ENCODE assay signal across 1 cellular context in the genomic region with DNA sequence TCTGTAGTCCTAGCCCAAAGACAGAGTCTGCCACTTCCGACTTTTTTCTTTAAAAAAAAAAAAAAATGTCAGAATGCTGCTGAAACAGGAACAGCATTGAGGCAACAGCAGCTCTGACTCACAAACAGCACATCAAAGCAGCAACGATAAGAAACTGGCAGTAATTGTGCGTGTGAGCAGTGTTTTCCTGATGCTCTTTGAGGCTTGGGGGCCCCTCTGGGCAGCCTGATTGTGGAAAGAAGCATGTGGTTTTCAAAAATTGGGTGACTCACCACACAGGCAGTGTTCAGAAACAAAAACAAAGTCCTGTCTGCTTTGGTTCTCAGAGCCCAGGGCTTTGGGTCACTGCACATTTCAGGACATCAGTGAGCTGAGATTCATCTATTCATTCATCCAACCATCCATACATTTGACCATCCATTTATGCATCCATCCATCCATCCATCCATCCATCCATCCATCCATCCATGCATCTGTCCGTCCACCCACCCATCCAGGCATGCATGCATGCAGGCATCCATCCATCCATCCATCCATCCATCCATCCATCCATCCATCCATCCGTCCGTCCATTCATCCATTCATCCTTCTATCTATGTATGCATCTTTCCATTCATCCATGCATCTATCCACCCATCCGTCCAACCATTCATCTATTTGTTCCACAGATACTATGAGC.
A peak's percentile ranks its signal among the peaks of the same experiment; 100 is the strongest.
TF ChIP-seq lines count a peak whose summit lies in the region.

No MANE protein-coding gene starts in this region.

TF ChIP-seq in HEK293, 187 proteins besides CTCF, POLR2A, EP300 and RAD21 (continued from another document and continues in another):
- TF ChIP-seq ZNF501 (tag by site-specific recombination; IDR thresholded peaks at IDR 0.05), result no peak
- TF ChIP-seq ZNF530 (tag by site-specific recombination; IDR thresholded peaks at IDR 0.05; ENCODE audit: low read depth), result no peak
- no peak for TF ChIP-seq MEIS1 (CRISPR knock-in tag; IDR thresholded peaks at IDR 0.05; ENCODE audit: borderline replicate concordance)
- TF ChIP-seq ZNF433 (tag by site-specific recombination; IDR thresholded peaks at IDR 0.05; ENCODE audit: low read depth), result no peak
- no peak for TF ChIP-seq ZNF391 (tag by site-specific recombination; IDR thresholded peaks at IDR 0.05; ENCODE audit: borderline replicate concordance, low read depth)
- TF ChIP-seq, protein P1, sequence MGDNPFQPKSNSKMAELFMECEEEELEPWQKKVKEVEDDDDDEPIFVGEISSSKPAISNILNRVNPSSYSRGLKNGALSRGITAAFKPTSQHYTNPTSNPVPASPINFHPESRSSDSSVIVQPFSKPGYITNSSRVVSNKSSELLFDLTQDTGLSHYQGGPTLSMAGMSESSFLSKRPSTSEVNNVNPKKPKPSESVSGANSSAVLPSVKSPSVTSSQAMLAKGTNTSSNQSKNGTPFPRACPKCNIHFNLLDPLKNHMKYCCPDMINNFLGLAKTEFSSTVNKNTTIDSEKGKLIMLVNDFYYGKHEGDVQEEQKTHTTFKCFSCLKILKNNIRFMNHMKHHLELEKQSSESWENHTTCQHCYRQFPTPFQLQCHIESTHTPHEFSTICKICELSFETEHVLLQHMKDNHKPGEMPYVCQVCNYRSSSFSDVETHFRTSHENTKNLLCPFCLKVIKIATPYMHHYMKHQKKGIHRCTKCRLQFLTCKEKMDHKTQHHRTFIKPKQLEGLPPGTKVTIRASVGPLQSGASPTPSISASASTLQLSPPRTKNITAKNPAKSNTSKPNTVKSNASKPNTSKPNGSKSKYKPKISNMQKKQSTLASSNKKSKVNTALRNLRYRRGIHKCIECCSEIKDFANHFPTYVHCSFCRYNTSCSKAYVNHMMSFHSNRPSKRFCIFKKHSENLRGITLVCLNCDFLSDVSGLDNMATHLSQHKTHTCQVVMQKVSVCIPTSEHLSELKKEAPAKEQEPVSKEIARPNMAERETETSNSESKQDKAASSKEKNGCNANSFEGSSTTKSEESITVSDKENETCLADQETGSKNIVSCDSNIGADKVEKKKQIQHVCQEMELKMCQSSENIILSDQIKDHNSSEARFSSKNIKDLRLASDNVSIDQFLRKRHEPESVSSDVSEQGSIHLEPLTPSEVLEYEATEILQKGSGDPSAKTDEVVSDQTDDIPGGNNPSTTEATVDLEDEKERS (tag by site-specific recombination; IDR thresholded peaks at IDR 0.05), result no peak
- no peak for TF ChIP-seq ZNF121 (tag by site-specific recombination; IDR thresholded peaks at IDR 0.05)
- TF ChIP-seq ZBTB1 (tag by site-specific recombination; IDR thresholded peaks at IDR 0.05), result no peak
- peak; percentile 68; the same call in 1 of the 2 replicates for TF ChIP-seq ZNF473 (tag by site-specific recombination; IDR thresholded peaks at IDR 0.05)
- no peak for TF ChIP-seq ZNF140 (tag by site-specific recombination; IDR thresholded peaks at IDR 0.05)
- TF ChIP-seq ZNF169 (tag by site-specific recombination; IDR thresholded peaks at IDR 0.05), result no peak
- TF ChIP-seq GLI2 (tag by site-specific recombination; IDR thresholded peaks at IDR 0.05; ENCODE audit: borderline replicate concordance, low read depth), result no peak
- TF ChIP-seq, protein P2, sequence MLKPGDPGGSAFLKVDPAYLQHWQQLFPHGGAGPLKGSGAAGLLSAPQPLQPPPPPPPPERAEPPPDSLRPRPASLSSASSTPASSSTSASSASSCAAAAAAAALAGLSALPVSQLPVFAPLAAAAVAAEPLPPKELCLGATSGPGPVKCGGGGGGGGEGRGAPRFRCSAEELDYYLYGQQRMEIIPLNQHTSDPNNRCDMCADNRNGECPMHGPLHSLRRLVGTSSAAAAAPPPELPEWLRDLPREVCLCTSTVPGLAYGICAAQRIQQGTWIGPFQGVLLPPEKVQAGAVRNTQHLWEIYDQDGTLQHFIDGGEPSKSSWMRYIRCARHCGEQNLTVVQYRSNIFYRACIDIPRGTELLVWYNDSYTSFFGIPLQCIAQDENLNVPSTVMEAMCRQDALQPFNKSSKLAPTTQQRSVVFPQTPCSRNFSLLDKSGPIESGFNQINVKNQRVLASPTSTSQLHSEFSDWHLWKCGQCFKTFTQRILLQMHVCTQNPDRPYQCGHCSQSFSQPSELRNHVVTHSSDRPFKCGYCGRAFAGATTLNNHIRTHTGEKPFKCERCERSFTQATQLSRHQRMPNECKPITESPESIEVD (tag by site-specific recombination; IDR thresholded peaks at IDR 0.05), result peak; percentile 68; the same call in 1 of the 2 replicates
- no peak; the same call in 1 of the 2 replicates for TF ChIP-seq ZBTB7A (tag by site-specific recombination; IDR thresholded peaks at IDR 0.05; ENCODE audit: low read depth)
- peak; percentile 80 for TF ChIP-seq ZEB2 (tag by site-specific recombination; IDR thresholded peaks at IDR 0.05)
- no peak for TF ChIP-seq ZSCAN16 (tag by site-specific recombination; IDR thresholded peaks at IDR 0.05)
- TF ChIP-seq HOXA7 (CRISPR knock-in tag; IDR thresholded peaks at IDR 0.05; ENCODE audit: borderline replicate concordance), result no peak
- peak; percentile 67 for TF ChIP-seq ZBTB20 (tag by site-specific recombination; IDR thresholded peaks at IDR 0.05)
- no peak for TF ChIP-seq KLF16 (tag by site-specific recombination; IDR thresholded peaks at IDR 0.05)
- peak; percentile 19; the same call in 1 of the 2 replicates for TF ChIP-seq ZNF133 (tag by site-specific recombination; IDR thresholded peaks at IDR 0.05)
- TF ChIP-seq ZNF335 (tag by site-specific recombination; conservative IDR thresholded peaks at IDR 0.05), result peak; percentile 47; the same call in 1 of the 2 replicates
- TF ChIP-seq, protein P3, sequence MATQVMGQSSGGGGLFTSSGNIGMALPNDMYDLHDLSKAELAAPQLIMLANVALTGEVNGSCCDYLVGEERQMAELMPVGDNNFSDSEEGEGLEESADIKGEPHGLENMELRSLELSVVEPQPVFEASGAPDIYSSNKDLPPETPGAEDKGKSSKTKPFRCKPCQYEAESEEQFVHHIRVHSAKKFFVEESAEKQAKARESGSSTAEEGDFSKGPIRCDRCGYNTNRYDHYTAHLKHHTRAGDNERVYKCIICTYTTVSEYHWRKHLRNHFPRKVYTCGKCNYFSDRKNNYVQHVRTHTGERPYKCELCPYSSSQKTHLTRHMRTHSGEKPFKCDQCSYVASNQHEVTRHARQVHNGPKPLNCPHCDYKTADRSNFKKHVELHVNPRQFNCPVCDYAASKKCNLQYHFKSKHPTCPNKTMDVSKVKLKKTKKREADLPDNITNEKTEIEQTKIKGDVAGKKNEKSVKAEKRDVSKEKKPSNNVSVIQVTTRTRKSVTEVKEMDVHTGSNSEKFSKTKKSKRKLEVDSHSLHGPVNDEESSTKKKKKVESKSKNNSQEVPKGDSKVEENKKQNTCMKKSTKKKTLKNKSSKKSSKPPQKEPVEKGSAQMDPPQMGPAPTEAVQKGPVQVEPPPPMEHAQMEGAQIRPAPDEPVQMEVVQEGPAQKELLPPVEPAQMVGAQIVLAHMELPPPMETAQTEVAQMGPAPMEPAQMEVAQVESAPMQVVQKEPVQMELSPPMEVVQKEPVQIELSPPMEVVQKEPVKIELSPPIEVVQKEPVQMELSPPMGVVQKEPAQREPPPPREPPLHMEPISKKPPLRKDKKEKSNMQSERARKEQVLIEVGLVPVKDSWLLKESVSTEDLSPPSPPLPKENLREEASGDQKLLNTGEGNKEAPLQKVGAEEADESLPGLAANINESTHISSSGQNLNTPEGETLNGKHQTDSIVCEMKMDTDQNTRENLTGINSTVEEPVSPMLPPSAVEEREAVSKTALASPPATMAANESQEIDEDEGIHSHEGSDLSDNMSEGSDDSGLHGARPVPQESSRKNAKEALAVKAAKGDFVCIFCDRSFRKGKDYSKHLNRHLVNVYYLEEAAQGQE (tag by site-specific recombination; IDR thresholded peaks at IDR 0.05), result no peak
- TF ChIP-seq ZNF629 (tag by site-specific recombination; IDR thresholded peaks at IDR 0.05), result peak; percentile 66
- no peak for TF ChIP-seq SP2 (tag by site-specific recombination; IDR thresholded peaks at IDR 0.05)
- TF ChIP-seq HOXD13 (CRISPR knock-in tag; IDR thresholded peaks at IDR 0.05; ENCODE audit: borderline replicate concordance), result no peak
- TF ChIP-seq, protein P4, sequence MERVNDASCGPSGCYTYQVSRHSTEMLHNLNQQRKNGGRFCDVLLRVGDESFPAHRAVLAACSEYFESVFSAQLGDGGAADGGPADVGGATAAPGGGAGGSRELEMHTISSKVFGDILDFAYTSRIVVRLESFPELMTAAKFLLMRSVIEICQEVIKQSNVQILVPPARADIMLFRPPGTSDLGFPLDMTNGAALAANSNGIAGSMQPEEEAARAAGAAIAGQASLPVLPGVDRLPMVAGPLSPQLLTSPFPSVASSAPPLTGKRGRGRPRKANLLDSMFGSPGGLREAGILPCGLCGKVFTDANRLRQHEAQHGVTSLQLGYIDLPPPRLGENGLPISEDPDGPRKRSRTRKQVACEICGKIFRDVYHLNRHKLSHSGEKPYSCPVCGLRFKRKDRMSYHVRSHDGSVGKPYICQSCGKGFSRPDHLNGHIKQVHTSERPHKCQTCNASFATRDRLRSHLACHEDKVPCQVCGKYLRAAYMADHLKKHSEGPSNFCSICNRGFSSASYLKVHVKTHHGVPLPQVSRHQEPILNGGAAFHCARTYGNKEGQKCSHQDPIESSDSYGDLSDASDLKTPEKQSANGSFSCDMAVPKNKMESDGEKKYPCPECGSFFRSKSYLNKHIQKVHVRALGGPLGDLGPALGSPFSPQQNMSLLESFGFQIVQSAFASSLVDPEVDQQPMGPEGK (tag by site-specific recombination; IDR thresholded peaks at IDR 0.05), result peak; percentile 65
- no peak for TF ChIP-seq ZNF585B (tag by site-specific recombination; IDR thresholded peaks at IDR 0.05)
- TF ChIP-seq FEZF1 (tag by site-specific recombination; IDR thresholded peaks at IDR 0.05), result peak; percentile 88
- TF ChIP-seq, protein P5, sequence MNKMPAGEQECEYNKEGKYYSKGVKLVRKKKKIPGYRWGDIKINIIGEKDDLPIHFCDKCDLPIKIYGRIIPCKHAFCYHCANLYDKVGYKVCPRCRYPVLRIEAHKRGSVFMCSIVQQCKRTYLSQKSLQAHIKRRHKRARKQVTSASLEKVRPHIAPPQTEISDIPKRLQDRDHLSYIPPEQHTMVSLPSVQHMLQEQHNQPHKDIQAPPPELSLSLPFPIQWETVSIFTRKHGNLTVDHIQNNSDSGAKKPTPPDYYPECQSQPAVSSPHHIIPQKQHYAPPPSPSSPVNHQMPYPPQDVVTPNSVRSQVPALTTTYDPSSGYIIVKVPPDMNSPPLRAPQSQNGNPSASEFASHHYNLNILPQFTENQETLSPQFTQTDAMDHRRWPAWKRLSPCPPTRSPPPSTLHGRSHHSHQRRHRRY (tag by site-specific recombination; IDR thresholded peaks at IDR 0.05), result 0 out of 2 replicates have a peak, but pooled peaks have one; percentile 54
- TF ChIP-seq ZNF404 (tag by site-specific recombination; IDR thresholded peaks at IDR 0.05), result no peak
- no peak for TF ChIP-seq ZNF132 (tag by site-specific recombination; IDR thresholded peaks at IDR 0.05; ENCODE audit: borderline replicate concordance)
- no peak for TF ChIP-seq KLF7 (tag by site-specific recombination; IDR thresholded peaks at IDR 0.05; ENCODE audit: borderline replicate concordance)
- TF ChIP-seq, protein P6, sequence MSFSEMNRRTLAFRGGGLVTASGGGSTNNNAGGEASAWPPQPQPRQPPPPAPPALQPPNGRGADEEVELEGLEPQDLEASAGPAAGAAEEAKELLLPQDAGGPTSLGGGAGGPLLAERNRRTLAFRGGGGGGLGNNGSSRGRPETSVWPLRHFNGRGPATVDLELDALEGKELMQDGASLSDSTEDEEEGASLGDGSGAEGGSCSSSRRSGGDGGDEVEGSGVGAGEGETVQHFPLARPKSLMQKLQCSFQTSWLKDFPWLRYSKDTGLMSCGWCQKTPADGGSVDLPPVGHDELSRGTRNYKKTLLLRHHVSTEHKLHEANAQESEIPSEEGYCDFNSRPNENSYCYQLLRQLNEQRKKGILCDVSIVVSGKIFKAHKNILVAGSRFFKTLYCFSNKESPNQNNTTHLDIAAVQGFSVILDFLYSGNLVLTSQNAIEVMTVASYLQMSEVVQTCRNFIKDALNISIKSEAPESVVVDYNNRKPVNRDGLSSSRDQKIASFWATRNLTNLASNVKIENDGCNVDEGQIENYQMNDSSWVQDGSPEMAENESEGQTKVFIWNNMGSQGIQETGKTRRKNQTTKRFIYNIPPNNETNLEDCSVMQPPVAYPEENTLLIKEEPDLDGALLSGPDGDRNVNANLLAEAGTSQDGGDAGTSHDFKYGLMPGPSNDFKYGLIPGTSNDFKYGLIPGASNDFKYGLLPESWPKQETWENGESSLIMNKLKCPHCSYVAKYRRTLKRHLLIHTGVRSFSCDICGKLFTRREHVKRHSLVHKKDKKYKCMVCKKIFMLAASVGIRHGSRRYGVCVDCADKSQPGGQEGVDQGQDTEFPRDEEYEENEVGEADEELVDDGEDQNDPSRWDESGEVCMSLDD (tag by site-specific recombination; IDR thresholded peaks at IDR 0.05), result no peak
- no peak for TF ChIP-seq ZNF174 (tag by site-specific recombination; IDR thresholded peaks at IDR 0.05)
- TF ChIP-seq, protein P7, sequence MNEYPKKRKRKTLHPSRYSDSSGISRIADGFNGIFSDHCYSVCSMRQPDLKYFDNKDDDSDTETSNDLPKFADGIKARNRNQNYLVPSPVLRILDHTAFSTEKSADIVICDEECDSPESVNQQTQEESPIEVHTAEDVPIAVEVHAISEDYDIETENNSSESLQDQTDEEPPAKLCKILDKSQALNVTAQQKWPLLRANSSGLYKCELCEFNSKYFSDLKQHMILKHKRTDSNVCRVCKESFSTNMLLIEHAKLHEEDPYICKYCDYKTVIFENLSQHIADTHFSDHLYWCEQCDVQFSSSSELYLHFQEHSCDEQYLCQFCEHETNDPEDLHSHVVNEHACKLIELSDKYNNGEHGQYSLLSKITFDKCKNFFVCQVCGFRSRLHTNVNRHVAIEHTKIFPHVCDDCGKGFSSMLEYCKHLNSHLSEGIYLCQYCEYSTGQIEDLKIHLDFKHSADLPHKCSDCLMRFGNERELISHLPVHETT (tag by site-specific recombination; IDR thresholded peaks at IDR 0.05), result 0 out of 2 replicates have a peak, but pooled peaks have one; percentile 43
- TF ChIP-seq, protein P8, sequence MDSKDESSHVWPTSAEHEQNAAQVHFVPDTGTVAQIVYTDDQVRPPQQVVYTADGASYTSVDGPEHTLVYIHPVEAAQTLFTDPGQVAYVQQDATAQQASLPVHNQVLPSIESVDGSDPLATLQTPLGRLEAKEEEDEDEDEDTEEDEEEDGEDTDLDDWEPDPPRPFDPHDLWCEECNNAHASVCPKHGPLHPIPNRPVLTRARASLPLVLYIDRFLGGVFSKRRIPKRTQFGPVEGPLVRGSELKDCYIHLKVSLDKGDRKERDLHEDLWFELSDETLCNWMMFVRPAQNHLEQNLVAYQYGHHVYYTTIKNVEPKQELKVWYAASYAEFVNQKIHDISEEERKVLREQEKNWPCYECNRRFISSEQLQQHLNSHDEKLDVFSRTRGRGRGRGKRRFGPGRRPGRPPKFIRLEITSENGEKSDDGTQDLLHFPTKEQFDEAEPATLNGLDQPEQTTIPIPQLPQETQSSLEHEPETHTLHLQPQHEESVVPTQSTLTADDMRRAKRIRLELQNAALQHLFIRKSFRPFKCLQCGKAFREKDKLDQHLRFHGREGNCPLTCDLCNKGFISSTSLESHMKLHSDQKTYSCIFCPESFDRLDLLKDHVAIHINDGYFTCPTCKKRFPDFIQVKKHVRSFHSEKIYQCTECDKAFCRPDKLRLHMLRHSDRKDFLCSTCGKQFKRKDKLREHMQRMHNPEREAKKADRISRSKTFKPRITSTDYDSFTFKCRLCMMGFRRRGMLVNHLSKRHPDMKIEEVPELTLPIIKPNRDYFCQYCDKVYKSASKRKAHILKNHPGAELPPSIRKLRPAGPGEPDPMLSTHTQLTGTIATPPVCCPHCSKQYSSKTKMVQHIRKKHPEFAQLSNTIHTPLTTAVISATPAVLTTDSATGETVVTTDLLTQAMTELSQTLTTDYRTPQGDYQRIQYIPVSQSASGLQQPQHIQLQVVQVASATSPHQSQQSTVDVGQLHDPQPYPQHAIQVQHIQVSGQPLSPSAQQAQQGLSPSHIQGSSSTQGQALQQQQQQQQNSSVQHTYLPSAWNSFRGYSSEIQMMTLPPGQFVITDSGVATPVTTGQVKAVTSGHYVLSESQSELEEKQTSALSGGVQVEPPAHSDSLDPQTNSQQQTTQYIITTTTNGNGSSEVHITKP (tag by site-specific recombination; IDR thresholded peaks at IDR 0.05), result peak; percentile 49; the same call in 1 of the 2 replicates
- no peak for TF ChIP-seq ZNF248 (tag by site-specific recombination; IDR thresholded peaks at IDR 0.05)
